Comparison of ENCODE assay signal across 1 cellular context in the genomic region with DNA sequence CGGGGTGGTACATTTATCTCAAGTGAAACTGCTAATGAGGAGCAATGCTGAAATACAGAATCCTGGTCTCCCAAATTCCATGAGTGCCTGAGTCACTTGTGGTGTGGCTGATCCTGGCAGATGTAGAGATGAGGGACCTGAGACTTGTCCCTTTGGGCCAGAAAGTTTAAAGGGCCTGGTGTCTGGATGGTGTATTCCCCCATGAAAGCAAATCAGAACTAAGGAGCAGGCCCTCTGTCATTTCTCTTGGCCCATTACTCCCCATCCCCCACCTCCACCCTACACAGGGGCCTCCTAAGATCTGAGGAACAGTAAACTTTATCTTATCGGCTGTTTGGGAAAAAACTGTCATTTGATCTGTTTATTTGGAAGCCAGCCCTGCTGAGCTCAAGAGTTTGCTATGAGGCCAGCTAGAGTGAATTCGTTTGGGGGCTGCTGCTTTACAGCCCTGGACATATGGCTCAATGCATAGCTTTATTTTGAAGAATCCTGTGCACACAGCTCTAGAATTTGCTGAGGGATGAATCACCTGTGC.
TF ChIP-seq lines count a peak whose summit lies in the region.

No MANE protein-coding gene starts in this region.

TF ChIP-seq in HEK293, 187 proteins besides CTCF, POLR2A, EP300 and RAD21 (continued from another document and continues in another):
- TF ChIP-seq, protein P1, sequence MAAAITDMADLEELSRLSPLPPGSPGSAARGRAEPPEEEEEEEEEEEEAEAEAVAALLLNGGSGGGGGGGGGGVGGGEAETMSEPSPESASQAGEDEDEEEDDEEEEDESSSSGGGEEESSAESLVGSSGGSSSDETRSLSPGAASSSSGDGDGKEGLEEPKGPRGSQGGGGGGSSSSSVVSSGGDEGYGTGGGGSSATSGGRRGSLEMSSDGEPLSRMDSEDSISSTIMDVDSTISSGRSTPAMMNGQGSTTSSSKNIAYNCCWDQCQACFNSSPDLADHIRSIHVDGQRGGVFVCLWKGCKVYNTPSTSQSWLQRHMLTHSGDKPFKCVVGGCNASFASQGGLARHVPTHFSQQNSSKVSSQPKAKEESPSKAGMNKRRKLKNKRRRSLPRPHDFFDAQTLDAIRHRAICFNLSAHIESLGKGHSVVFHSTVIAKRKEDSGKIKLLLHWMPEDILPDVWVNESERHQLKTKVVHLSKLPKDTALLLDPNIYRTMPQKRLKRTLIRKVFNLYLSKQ (tag by site-specific recombination; IDR thresholded peaks at IDR 0.05; ENCODE audit: borderline replicate concordance) = no peak
- peak; percentile 67; the same call in 1 of the 2 replicates for TF ChIP-seq MYNN (tag by site-specific recombination; IDR thresholded peaks at IDR 0.05; ENCODE audit: borderline replicate concordance)
- TF ChIP-seq ZNF18 (tag by site-specific recombination; IDR thresholded peaks at IDR 0.05) = 0 out of 2 replicates have a peak, but pooled peaks have one; percentile 40
- TF ChIP-seq ZNF792 (tag by site-specific recombination; IDR thresholded peaks at IDR 0.05) = no peak
- TF ChIP-seq ZNF654 (tag by site-specific recombination; IDR thresholded peaks at IDR 0.05; ENCODE audit: low read depth) = no peak
- peak; percentile 67 for TF ChIP-seq PATZ1 (tag by site-specific recombination; IDR thresholded peaks at IDR 0.05)
- no peak for TF ChIP-seq ZNF768 (tag by site-specific recombination; IDR thresholded peaks at IDR 0.05)
- TF ChIP-seq, protein P2, sequence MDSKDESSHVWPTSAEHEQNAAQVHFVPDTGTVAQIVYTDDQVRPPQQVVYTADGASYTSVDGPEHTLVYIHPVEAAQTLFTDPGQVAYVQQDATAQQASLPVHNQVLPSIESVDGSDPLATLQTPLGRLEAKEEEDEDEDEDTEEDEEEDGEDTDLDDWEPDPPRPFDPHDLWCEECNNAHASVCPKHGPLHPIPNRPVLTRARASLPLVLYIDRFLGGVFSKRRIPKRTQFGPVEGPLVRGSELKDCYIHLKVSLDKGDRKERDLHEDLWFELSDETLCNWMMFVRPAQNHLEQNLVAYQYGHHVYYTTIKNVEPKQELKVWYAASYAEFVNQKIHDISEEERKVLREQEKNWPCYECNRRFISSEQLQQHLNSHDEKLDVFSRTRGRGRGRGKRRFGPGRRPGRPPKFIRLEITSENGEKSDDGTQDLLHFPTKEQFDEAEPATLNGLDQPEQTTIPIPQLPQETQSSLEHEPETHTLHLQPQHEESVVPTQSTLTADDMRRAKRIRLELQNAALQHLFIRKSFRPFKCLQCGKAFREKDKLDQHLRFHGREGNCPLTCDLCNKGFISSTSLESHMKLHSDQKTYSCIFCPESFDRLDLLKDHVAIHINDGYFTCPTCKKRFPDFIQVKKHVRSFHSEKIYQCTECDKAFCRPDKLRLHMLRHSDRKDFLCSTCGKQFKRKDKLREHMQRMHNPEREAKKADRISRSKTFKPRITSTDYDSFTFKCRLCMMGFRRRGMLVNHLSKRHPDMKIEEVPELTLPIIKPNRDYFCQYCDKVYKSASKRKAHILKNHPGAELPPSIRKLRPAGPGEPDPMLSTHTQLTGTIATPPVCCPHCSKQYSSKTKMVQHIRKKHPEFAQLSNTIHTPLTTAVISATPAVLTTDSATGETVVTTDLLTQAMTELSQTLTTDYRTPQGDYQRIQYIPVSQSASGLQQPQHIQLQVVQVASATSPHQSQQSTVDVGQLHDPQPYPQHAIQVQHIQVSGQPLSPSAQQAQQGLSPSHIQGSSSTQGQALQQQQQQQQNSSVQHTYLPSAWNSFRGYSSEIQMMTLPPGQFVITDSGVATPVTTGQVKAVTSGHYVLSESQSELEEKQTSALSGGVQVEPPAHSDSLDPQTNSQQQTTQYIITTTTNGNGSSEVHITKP (tag by site-specific recombination; IDR thresholded peaks at IDR 0.05) = peak; percentile 65
- TF ChIP-seq ZNF621 (tag by site-specific recombination; IDR thresholded peaks at IDR 0.05) = no peak
- no peak; the same call in 1 of the 2 replicates for TF ChIP-seq ZSCAN23 (tag by site-specific recombination; IDR thresholded peaks at IDR 0.05)
- no peak for TF ChIP-seq MEIS1 (CRISPR knock-in tag; IDR thresholded peaks at IDR 0.05; ENCODE audit: borderline replicate concordance)
- TF ChIP-seq, protein P3, sequence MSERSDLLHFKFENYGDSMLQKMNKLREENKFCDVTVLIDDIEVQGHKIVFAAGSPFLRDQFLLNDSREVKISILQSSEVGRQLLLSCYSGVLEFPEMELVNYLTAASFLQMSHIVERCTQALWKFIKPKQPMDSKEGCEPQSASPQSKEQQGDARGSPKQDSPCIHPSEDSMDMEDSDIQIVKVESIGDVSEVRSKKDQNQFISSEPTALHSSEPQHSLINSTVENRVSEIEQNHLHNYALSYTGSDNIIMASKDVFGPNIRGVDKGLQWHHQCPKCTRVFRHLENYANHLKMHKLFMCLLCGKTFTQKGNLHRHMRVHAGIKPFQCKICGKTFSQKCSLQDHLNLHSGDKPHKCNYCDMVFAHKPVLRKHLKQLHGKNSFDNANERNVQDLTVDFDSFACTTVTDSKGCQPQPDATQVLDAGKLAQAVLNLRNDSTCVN (tag by site-specific recombination; optimal IDR thresholded peaks at IDR 0.05) = no peak
- TF ChIP-seq ZNF530 (tag by site-specific recombination; IDR thresholded peaks at IDR 0.05; ENCODE audit: low read depth) = no peak
- no peak for TF ChIP-seq ZNF157 (tag by site-specific recombination; IDR thresholded peaks at IDR 0.05)
- TF ChIP-seq KLF8 (tag by site-specific recombination; IDR thresholded peaks at IDR 0.05) = no peak
- peak; percentile 67; the same call in 1 of the 2 replicates for TF ChIP-seq ZNF596 (tag by site-specific recombination; IDR thresholded peaks at IDR 0.05)
- TF ChIP-seq PRDM1 (tag by site-specific recombination; IDR thresholded peaks at IDR 0.05) = no peak
- peak; percentile 56; the same call in 1 of the 2 replicates for TF ChIP-seq ZNF558 (tag by site-specific recombination; IDR thresholded peaks at IDR 0.05)
- TF ChIP-seq ZNF302 (tag by site-specific recombination; IDR thresholded peaks at IDR 0.05; ENCODE audit: low read depth) = no peak
- TF ChIP-seq ZNF266 (tag by site-specific recombination; IDR thresholded peaks at IDR 0.05; ENCODE audit: low read depth) = no peak
- TF ChIP-seq ZNF169 (tag by site-specific recombination; IDR thresholded peaks at IDR 0.05) = no peak
- TF ChIP-seq ZNF433 (tag by site-specific recombination; IDR thresholded peaks at IDR 0.05; ENCODE audit: low read depth) = no peak
- TF ChIP-seq ZNF248 (tag by site-specific recombination; IDR thresholded peaks at IDR 0.05) = no peak
- peak; percentile 52; the same call in 1 of the 2 replicates for TF ChIP-seq WT1 (tag by site-specific recombination; IDR thresholded peaks at IDR 0.05)
- no peak for TF ChIP-seq ZNF121 (tag by site-specific recombination; IDR thresholded peaks at IDR 0.05)
- TF ChIP-seq, protein P4, sequence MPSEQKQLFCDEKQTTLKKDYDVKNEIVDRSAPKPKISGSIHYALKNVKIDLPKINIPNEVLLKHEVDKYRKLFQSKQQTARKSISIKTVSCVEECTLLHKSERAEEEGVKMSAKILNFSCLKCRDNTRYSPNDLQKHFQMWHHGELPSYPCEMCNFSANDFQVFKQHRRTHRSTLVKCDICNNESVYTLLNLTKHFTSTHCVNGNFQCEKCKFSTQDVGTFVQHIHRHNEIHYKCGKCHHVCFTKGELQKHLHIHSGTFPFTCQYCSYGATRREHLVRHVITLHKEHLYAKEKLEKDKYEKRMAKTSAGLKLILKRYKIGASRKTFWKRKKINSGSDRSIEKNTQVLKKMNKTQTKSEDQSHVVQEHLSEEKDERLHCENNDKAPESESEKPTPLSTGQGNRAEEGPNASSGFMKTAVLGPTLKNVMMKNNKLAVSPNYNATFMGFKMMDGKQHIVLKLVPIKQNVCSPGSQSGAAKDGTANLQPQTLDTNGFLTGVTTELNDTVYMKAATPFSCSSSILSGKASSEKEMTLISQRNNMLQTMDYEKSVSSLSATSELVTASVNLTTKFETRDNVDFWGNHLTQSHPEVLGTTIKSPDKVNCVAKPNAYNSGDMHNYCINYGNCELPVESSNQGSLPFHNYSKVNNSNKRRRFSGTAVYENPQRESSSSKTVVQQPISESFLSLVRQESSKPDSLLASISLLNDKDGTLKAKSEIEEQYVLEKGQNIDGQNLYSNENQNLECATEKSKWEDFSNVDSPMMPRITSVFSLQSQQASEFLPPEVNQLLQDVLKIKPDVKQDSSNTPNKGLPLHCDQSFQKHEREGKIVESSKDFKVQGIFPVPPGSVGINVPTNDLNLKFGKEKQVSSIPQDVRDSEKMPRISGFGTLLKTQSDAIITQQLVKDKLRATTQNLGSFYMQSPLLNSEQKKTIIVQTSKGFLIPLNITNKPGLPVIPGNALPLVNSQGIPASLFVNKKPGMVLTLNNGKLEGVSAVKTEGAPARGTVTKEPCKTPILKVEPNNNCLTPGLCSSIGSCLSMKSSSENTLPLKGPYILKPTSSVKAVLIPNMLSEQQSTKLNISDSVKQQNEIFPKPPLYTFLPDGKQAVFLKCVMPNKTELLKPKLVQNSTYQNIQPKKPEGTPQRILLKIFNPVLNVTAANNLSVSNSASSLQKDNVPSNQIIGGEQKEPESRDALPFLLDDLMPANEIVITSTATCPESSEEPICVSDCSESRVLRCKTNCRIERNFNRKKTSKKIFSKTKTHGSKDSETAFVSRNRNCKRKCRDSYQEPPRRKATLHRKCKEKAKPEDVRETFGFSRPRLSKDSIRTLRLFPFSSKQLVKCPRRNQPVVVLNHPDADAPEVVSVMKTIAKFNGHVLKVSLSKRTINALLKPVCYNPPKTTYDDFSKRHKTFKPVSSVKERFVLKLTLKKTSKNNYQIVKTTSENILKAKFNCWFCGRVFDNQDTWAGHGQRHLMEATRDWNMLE (tag by site-specific recombination; conservative IDR thresholded peaks at IDR 0.05; ENCODE audit: low read depth) = peak; percentile 40
- TF ChIP-seq GLI2 (tag by site-specific recombination; IDR thresholded peaks at IDR 0.05; ENCODE audit: borderline replicate concordance, low read depth) = no peak; the same call in 1 of the 2 replicates
- TF ChIP-seq ZNF626 (tag by site-specific recombination; IDR thresholded peaks at IDR 0.05) = no peak
- TF ChIP-seq, protein P5, sequence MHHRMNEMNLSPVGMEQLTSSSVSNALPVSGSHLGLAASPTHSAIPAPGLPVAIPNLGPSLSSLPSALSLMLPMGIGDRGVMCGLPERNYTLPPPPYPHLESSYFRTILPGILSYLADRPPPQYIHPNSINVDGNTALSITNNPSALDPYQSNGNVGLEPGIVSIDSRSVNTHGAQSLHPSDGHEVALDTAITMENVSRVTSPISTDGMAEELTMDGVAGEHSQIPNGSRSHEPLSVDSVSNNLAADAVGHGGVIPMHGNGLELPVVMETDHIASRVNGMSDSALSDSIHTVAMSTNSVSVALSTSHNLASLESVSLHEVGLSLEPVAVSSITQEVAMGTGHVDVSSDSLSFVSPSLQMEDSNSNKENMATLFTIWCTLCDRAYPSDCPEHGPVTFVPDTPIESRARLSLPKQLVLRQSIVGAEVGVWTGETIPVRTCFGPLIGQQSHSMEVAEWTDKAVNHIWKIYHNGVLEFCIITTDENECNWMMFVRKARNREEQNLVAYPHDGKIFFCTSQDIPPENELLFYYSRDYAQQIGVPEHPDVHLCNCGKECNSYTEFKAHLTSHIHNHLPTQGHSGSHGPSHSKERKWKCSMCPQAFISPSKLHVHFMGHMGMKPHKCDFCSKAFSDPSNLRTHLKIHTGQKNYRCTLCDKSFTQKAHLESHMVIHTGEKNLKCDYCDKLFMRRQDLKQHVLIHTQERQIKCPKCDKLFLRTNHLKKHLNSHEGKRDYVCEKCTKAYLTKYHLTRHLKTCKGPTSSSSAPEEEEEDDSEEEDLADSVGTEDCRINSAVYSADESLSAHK (tag by site-specific recombination; IDR thresholded peaks at IDR 0.05) = peak; percentile 81
- TF ChIP-seq ZNF239 (tag by site-specific recombination; IDR thresholded peaks at IDR 0.05) = no peak
- no peak for TF ChIP-seq ZNF354C (tag by site-specific recombination; IDR thresholded peaks at IDR 0.05; ENCODE audit: borderline replicate concordance, low read depth)
- TF ChIP-seq SETDB1 (IDR thresholded peaks at IDR 0.05; ENCODE audit: insufficient read length, low read length) = no peak
- no peak for TF ChIP-seq ZNF837 (tag by site-specific recombination; IDR thresholded peaks at IDR 0.05)
- TF ChIP-seq ZBTB49 (tag by site-specific recombination; IDR thresholded peaks at IDR 0.05; ENCODE audit: low read depth) = no peak
- TF ChIP-seq KLF7 (tag by site-specific recombination; IDR thresholded peaks at IDR 0.05; ENCODE audit: borderline replicate concordance) = no peak
